25 cellular contexts compared by ENCODE assay signal in genomic region chr5:122761115-122761514, GRCh38.
"Had no signal": no experiment of that assay in that cellular context is flagged by ENCODE, and none has a peak within 500 bp of the region (broad histone marks: within the 10 kb centered on the region; RNA-seq: fewer than 3 reads in every experiment).

No MANE protein-coding gene starts in this region.

- H3K27ac Mint-ChIP-seq: memory B cell; natural killer cell treated with Interleukin-12 subunit alpha and Interleukin-12 subunit beta and Interleukin-15 and Interleukin-18, amount 100 ng/mL, for 72 hours; stimulated activated memory B cell treated with anti-CD40 and anti-IgM and Interleukin-4, amounts not matched to agents 10 μg/mL and 1 μg/mL and 100 μg/mL, for 72 hours; stimulated activated naive CD8-positive, alpha-beta T cell treated with anti-CD3 and anti-CD28 coated beads, Interleukin-15, Interleukin-2, amounts not matched to agents 100 ng/mL and 50 ng/mL, for 24 hours had no signal

- H3K4me1 ChIP-seq: esophagus squamous epithelium, gastroesophageal sphincter, lower lobe of right lung, psoas muscle, right lobe of liver, tibial artery, upper lobe of left lung, uterus had no signal

- H3K4me3 Mint-ChIP-seq: memory B cell; natural killer cell treated with Interleukin-12 subunit alpha and Interleukin-12 subunit beta and Interleukin-15 and Interleukin-18, amount 100 ng/mL, for 72 hours; stimulated activated memory B cell treated with anti-CD40 and anti-IgM and Interleukin-4, amounts not matched to agents 10 μg/mL and 1 μg/mL and 100 μg/mL, for 72 hours; stimulated activated naive CD8-positive, alpha-beta T cell treated with anti-CD3 and anti-CD28 coated beads, Interleukin-15, Interleukin-2, amounts not matched to agents 100 ng/mL and 50 ng/mL, for 24 hours had no signal

- H3K27ac ChIP-seq: esophagus squamous epithelium, gastroesophageal sphincter, left lung, lower lobe of right lung, psoas muscle, right lobe of liver, spleen, tibial artery, upper lobe of left lung, uterus had no signal

- H3K27me3 ChIP-seq: esophagus squamous epithelium, gastroesophageal sphincter, left lung, right lobe of liver, spleen, tibial artery, upper lobe of left lung, uterus had no signal

- H3K36me3 Mint-ChIP-seq: memory B cell; natural killer cell treated with Interleukin-12 subunit alpha and Interleukin-12 subunit beta and Interleukin-15 and Interleukin-18, amount 100 ng/mL, for 72 hours; stimulated activated memory B cell treated with anti-CD40 and anti-IgM and Interleukin-4, amounts not matched to agents 10 μg/mL and 1 μg/mL and 100 μg/mL, for 72 hours had no signal

- FAIRE-seq: endometrium had no signal

- H3K27me3 Mint-ChIP-seq: memory B cell; stimulated activated memory B cell treated with anti-CD40 and anti-IgM and Interleukin-4, amounts not matched to agents 10 μg/mL and 1 μg/mL and 100 μg/mL, for 72 hours; stimulated activated naive CD8-positive, alpha-beta T cell treated with anti-CD3 and anti-CD28 coated beads, Interleukin-15, Interleukin-2, amounts not matched to agents 100 ng/mL and 50 ng/mL, for 24 hours had no signal

- H3K9me3 Mint-ChIP-seq: memory B cell; natural killer cell treated with Interleukin-12 subunit alpha and Interleukin-12 subunit beta and Interleukin-15 and Interleukin-18, amount 100 ng/mL, for 72 hours; stimulated activated memory B cell treated with anti-CD40 and anti-IgM and Interleukin-4, amounts not matched to agents 10 μg/mL and 1 μg/mL and 100 μg/mL, for 72 hours had no signal

- H3K4me3 ChIP-seq: esophagus squamous epithelium, gastroesophageal sphincter, left lung, lower lobe of right lung, psoas muscle, right lobe of liver, spleen, tibial artery, upper lobe of left lung, uterus had no signal

- H3K36me3 ChIP-seq: esophagus squamous epithelium, gastroesophageal sphincter, left lung, lower lobe of right lung, right lobe of liver, spleen, tibial artery, upper lobe of left lung, uterus had no signal

- ATAC-seq: gastroesophageal sphincter; left lung; lower lobe of right lung; natural killer cell treated with Interleukin-12 subunit alpha and Interleukin-12 subunit beta and Interleukin-15 and Interleukin-18, amount 100 ng/mL, for 72 hours; psoas muscle; stimulated activated memory B cell treated with anti-CD40 and anti-IgM and Interleukin-4, amounts not matched to agents 10 μg/mL and 1 μg/mL and 100 μg/mL, for 72 hours had no signal

- H3K9me3 ChIP-seq: esophagus squamous epithelium, gastroesophageal sphincter, left lung, lower lobe of right lung, psoas muscle, right lobe of liver, spleen, tibial artery, upper lobe of left lung, uterus had no signal

- DNase-seq: effector memory CD4-positive, alpha-beta T cell; esophagus squamous epithelium; foreskin fibroblast; glutamatergic neuron; islet precursor cell; left lung; lower lobe of right lung; midbrain; occipital lobe; psoas muscle; retina; right lobe of liver; spleen; stimulated activated CD4-positive, alpha-beta T cell treated with anti-CD3 and anti-CD28 coated beads, Interleukin-15, amount 100 ng/mL, for 24 hours; stimulated activated CD4-positive, alpha-beta T cell treated with anti-CD3 and anti-CD28 coated beads, Interleukin-1b, Interleukin-23, amount 100 ng/mL, for 48 hours; stimulated activated CD4-positive, alpha-beta T cell treated with anti-CD3 and anti-CD28 coated beads, Interleukin-4, amount 100 ng/mL, for 24 hours; tibial artery; upper lobe of left lung; uterus had no signal
